In the genomic region with DNA sequence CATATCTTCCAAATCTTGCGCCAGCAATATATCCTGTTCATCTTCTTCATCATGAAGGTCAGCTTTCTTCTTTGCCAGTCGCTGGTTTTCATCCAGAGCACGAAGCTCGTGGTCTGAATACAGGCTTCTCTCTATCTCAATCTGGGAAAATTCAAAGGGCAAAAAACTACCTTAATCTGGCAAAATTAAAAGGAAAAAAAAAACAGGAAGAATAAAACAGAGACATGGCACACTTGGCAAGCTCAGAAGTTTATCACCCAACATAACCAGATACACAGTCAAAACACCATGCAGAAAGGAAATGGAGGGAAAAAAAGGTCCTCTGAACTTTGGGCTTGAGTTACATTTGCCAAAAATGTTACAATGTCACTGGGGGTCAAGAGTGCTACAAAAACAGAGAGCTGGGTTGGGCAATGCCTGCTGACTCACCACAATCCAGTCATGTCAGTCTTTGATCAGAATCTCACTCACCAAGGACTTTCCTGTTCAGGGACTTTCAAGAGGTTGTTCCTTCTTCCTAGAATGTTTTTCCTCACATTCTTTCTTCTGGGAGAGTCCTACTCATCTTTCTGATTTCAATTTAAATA, we compare ENCODE assay signal across 1 cellular context.
TF ChIP-seq lines count a peak whose summit lies in the region.

No MANE protein-coding gene starts in this region.

TF ChIP-seq in GM23338, 12 proteins besides CTCF, POLR2A, EP300 and RAD21 (continued from another document):
- TF ChIP-seq, protein P1, sequence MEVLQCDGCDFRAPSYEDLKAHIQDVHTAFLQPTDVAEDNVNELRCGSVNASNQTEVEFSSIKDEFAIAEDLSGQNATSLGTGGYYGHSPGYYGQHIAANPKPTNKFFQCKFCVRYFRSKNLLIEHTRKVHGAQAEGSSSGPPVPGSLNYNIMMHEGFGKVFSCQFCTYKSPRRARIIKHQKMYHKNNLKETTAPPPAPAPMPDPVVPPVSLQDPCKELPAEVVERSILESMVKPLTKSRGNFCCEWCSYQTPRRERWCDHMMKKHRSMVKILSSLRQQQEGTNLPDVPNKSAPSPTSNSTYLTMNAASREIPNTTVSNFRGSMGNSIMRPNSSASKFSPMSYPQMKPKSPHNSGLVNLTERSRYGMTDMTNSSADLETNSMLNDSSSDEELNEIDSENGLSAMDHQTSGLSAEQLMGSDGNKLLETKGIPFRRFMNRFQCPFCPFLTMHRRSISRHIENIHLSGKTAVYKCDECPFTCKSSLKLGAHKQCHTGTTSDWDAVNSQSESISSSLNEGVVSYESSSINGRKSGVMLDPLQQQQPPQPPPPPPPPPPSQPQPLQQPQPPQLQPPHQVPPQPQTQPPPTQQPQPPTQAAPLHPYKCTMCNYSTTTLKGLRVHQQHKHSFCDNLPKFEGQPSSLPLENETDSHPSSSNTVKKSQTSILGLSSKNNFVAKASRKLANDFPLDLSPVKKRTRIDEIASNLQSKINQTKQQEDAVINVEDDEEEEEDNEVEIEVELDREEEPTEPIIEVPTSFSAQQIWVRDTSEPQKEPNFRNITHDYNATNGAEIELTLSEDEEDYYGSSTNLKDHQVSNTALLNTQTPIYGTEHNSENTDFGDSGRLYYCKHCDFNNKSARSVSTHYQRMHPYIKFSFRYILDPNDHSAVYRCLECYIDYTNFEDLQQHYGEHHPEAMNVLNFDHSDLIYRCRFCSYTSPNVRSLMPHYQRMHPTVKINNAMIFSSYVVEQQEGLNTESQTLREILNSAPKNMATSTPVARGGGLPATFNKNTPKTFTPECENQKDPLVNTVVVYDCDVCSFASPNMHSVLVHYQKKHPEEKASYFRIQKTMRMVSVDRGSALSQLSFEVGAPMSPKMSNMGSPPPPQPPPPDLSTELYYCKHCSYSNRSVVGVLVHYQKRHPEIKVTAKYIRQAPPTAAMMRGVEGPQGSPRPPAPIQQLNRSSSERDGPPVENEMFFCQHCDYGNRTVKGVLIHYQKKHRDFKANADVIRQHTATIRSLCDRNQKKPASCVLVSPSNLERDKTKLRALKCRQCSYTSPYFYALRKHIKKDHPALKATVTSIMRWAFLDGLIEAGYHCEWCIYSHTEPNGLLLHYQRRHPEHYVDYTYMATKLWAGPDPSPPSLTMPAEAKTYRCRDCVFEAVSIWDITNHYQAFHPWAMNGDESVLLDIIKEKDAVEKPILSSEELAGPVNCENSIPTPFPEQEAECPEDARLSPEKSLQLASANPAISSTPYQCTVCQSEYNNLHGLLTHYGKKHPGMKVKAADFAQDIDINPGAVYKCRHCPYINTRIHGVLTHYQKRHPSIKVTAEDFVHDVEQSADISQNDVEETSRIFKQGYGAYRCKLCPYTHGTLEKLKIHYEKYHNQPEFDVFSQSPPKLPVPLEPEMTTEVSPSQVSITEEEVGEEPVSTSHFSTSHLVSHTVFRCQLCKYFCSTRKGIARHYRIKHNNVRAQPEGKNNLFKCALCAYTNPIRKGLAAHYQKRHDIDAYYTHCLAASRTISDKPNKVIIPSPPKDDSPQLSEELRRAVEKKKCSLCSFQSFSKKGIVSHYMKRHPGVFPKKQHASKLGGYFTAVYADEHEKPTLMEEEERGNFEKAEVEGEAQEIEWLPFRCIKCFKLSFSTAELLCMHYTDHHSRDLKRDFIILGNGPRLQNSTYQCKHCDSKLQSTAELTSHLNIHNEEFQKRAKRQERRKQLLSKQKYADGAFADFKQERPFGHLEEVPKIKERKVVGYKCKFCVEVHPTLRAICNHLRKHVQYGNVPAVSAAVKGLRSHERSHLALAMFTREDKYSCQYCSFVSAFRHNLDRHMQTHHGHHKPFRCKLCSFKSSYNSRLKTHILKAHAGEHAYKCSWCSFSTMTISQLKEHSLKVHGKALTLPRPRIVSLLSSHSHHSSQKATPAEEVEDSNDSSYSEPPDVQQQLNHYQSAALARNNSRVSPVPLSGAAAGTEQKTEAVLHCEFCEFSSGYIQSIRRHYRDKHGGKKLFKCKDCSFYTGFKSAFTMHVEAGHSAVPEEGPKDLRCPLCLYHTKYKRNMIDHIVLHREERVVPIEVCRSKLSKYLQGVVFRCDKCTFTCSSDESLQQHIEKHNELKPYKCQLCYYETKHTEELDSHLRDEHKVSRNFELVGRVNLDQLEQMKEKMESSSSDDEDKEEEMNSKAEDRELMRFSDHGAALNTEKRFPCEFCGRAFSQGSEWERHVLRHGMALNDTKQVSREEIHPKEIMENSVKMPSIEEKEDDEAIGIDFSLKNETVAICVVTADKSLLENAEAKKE (CRISPR knock-in tag; IDR thresholded peaks at IDR 0.05): no peak
- TF ChIP-seq CREB1 (CRISPR knock-in tag; IDR thresholded peaks at IDR 0.05; ENCODE audit: low read depth): no peak
